ENCODE assay signal across 1 cellular context in the genomic region with DNA sequence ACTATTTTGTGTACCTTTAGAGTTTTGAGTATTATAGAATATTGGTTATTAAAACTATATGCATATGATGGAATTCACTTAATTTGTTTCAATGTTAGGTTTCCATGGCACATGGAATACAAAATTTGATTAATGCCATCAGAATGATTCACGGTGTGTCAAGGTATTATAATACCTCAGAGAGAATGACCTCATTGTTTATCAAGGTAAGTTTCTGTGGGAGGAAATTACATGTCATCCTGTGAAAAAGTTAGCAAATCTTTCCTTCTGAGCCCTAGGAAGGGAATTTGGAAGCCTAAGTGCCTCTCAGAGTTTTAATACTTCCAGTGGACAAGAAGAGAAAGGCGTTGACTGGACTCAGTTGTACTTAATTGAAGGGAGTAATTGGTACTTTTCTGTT.
TF ChIP-seq lines count a peak whose summit lies in the region.

No MANE protein-coding gene starts in this region.

TF ChIP-seq in K562, 482 proteins besides CTCF, POLR2A, EP300 and RAD21 (continued from another document):
- TF ChIP-seq HOMEZ (CRISPR knock-in tag; IDR thresholded peaks at IDR 0.05), result no peak
